In the genomic region with DNA sequence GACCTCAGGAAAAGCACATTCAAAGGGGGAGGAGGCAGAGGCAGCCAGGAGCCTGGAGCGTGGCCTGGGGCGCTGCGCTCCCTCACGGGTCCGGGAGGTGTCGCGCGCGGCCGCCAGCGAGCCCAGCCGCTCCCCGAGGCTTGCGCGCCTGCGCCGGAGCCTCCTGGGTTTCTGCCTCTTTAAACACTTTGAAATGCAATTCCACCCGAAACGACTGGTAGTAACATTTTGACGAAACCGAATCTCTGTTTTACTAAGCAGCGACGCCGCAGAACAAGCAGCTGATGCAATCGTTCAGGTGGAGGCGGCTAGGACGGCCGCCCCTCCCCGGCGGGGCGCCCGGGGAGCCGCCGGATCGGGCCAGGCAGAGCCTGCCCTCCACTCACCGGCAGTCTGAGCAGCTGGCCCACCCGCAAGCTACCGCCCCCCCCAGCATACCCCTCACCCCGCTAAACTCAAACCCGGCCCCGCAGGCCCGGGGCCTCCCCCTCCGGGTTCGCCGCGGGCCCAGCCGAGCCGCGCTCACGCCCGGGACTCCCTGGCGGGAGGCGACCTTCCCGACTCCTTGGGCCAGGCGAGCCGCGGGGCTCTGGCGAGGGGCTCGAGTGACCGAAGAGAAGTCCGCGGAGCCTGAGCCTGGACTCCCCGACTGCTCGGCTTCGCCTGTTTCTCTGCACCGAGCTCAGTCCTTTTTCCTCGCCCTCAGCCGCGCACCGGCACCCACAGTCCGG, we compare ENCODE assay signal across 8 cellular contexts. TPM values are rescaled to one million over a fixed set of nuclear protein-coding genes. Genes with fewer than 3 reads are reported as not detected.
DNase-seq lines count a peak whose midpoint lies in the region; ATAC-seq, FAIRE-seq and TF ChIP-seq lines count a peak whose summit lies in the region.

No MANE protein-coding gene starts in this region.

- H3K4me3 Mint-ChIP-seq in WTC11: peak overlapping the region; percentile 92

- H3K9me3 Mint-ChIP-seq in WTC11: no peaks in the 10 kb centered on the region

- no peaks in the 10 kb centered on the region for H3K36me3 Mint-ChIP-seq in WTC11

- H3K4me1 Mint-ChIP-seq in WTC11: peaks cover 28% of the 10 kb centered on the region

- peaks cover 70% of the 10 kb centered on the region for H3K27me3 Mint-ChIP-seq in WTC11 (ENCODE audit: low read depth)

- DNase-seq in GM12865 (ENCODE audit: low read depth) (peak; percentile 86), HFF-Myc (ENCODE audit: extremely low read depth, low read depth) (no peak), NAMALWA (ENCODE audit: low spot score) (peak; percentile 81), WTC11 (ENCODE audit: low spot score) (peak; percentile 83), bronchial epithelial cell (ENCODE audit: low read depth) (peak; percentile 41), islet precursor cell (peak; percentile 84), smooth muscle cell of the brain vasculature (ENCODE audit: low read depth, low spot score) (peak; percentile 28), NK-92 (lab: John Stamatoyannopoulos, UW; ENCODE audit: unreplicated experiment) (no peak)

- H3K4me3 ChIP-seq in GM12865 (ENCODE audit: low read depth, low read length) (no peak overlapping the region), HFF-Myc (replicated peaks; ENCODE audit: low read depth, low read length) (peak overlapping the region; percentile 96), bronchial epithelial cell (ENCODE audit: low read depth, low read length) (peak overlapping the region; percentile 51)

- CTCF ChIA-PET in WTC11 (lab: Charles Lee): interaction anchor here (0.6 to 3.7 kb wide), 7 partner anchors 42 to 560 kb away, joined by 3 to 19 read pairs (median 4); a partner anchor contains a TSS

- no peaks in the 10 kb centered on the region for H3K36me3 ChIP-seq in bronchial epithelial cell (ENCODE audit: control insufficient read depth, insufficient read depth, low read length)

- peak; percentile 42 for ATAC-seq in WTC11

- no peak for FAIRE-seq in bronchial epithelial cell (lab: Jason Lieb, UNC)

- peaks cover 44% of the 10 kb centered on the region for H3K27me3 ChIP-seq in bronchial epithelial cell (ENCODE audit: control insufficient read depth, insufficient read depth, low read length)

- TF ChIP-seq CTCF in GM12865 (IDR thresholded peaks at IDR 0.05; ENCODE audit: insufficient read depth, low read depth, low read length, missing control alignments): peak; percentile 58
- TF ChIP-seq CTCF in HFF-Myc (IDR thresholded peaks at IDR 0.05; ENCODE audit: low read depth, low read length, missing control alignments): peak; percentile 64
- TF ChIP-seq CTCF in WTC11 (IDR thresholded peaks at IDR 0.05): peak; percentile 32; the same call in 1 of the 2 replicates
- peak; percentile 71 for TF ChIP-seq CTCF in bronchial epithelial cell (IDR thresholded peaks at IDR 0.05; ENCODE audit: insufficient read depth, low read length, severe bottlenecking)

- POLR2A ChIA-PET in WTC11 (lab: Charles Lee): no interaction called here

- H3K27ac Mint-ChIP-seq in WTC11: no peak overlapping the region

TF ChIP-seq in WTC11, 78 proteins besides CTCF, POLR2A, EP300 and RAD21:
- TF ChIP-seq ZNF423 (CRISPR knock-in tag; IDR thresholded peaks at IDR 0.05) (peak; percentile 74), CBFB (CRISPR knock-in tag; IDR thresholded peaks at IDR 0.05; ENCODE audit: low read depth) (no peak), GABPB1 (CRISPR knock-in tag; IDR thresholded peaks at IDR 0.05) (peak; percentile 85), CREB1 (CRISPR knock-in tag; IDR thresholded peaks at IDR 0.05) (no peak), NR3C1 (CRISPR knock-in tag; conservative IDR thresholded peaks at IDR 0.05; ENCODE audit: low read depth) (no peak), TP53 (CRISPR knock-in tag; IDR thresholded peaks at IDR 0.05) (no peak)
- TF ChIP-seq, protein P1, sequence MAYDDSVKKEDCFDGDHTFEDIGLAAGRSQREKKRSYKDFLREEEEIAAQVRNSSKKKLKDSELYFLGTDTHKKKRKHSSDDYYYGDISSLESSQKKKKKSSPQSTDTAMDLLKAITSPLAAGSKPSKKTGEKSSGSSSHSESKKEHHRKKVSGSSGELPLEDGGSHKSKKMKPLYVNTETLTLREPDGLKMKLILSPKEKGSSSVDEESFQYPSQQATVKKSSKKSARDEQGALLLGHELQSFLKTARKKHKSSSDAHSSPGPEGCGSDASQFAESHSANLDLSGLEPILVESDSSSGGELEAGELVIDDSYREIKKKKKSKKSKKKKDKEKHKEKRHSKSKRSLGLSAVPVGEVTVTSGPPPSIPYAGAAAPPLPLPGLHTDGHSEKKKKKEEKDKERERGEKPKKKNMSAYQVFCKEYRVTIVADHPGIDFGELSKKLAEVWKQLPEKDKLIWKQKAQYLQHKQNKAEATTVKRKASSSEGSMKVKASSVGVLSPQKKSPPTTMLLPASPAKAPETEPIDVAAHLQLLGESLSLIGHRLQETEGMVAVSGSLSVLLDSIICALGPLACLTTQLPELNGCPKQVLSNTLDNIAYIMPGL (CRISPR knock-in tag; IDR thresholded peaks at IDR 0.05): peak; percentile 82; the same call in 1 of the 2 replicates
- TF ChIP-seq, protein P2, sequence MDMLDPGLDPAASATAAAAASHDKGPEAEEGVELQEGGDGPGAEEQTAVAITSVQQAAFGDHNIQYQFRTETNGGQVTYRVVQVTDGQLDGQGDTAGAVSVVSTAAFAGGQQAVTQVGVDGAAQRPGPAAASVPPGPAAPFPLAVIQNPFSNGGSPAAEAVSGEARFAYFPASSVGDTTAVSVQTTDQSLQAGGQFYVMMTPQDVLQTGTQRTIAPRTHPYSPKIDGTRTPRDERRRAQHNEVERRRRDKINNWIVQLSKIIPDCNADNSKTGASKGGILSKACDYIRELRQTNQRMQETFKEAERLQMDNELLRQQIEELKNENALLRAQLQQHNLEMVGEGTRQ (CRISPR knock-in tag; IDR thresholded peaks at IDR 0.05): no peak
TF ChIP-seq in WTC11: peak in this region for 3.

RNA-seq across cellular contexts. Expression of a gene that starts 3.3 kb away (rescaled TPM):
- total RNA-seq in WTC11 (2021) (0.87 to 1.8 TPM (median 1.2 TPM) in 3 replicates), bronchial epithelial cell (1.8 and 2.3 TPM in 2 replicates)

Comparison
In these comparisons a context has a peak if more than half of its experiments do, and no peak if none do; other contexts are left out.
1. DNase-seq: peak in GM12865 (single experiment), NAMALWA (single experiment), WTC11 (single experiment), bronchial epithelial cell (single experiment), islet precursor cell (single experiment) and smooth muscle cell of the brain vasculature (single experiment); none in HFF-Myc (single experiment) and NK-92 (single experiment).
2. Peak in every context shown above with its lines, with median percentiles within 50 percentile points of each other: CTCF ChIP-seq.